Comparison of ENCODE assay signal across 26 cellular contexts in the genomic region with DNA sequence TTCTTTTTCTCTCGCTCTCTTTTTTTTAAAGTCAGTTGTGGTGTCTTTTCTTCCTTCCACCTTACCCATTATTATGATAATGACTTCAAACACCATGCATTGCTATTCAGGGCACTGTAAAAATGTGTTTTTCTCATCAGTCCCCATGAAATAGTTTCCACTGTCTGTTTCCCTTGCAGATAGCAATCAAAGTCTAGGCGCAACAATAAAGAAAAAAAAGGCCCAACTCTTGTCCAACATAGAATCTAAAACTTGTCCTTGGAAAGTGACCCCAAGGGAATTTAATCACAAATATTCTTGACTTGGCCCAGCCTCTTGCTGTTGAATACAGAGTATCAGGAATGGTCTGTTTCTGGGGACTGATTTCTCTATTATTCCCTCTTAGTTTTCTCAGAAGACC.
"Had no signal": no experiment of that assay in that cellular context is flagged by ENCODE, and none has a peak within 500 bp of the region (broad histone marks: within the 10 kb centered on the region; RNA-seq: fewer than 3 reads in every experiment).

No MANE protein-coding gene starts in this region.

- H3K27ac ChIP-seq: SJSA1 had no signal

- H3K36me3 ChIP-seq: MG63, SJSA1 had no signal

- ATAC-seq: activated CD8-positive, alpha-beta memory T cell treated with anti-CD3 and anti-CD28 coated beads, Interleukin-2, amount 10 ng/mL, durations not matched to agents 7 days and 5 days; activated naive CD4-positive, alpha-beta T cell treated with anti-CD3 and anti-CD28 coated beads, Interleukin-2, amount 50 U/mL, for 72 hours; activated naive CD8-positive, alpha-beta T cell treated with anti-CD3 and anti-CD28 coated beads, Interleukin-2, amount 50 U/mL, for 24 hours; Panc1; SK-N-SH treated with all-trans-retinoic acid at 6 μM for 48 hours had no signal

- H3K4me3 ChIP-seq: MG63, SJSA1 had no signal

- H3K27me3 ChIP-seq: MG63, SJSA1 had no signal

- H3K9me3 ChIP-seq: MG63, SJSA1 had no signal

- DNase-seq: activated CD4-positive, alpha-beta T cell treated with anti-CD3 and anti-CD28 coated beads for 1 hour; activated CD4-positive, alpha-beta T cell treated with anti-CD3 and anti-CD28 coated beads, Interleukin-2, amount 10 ng/mL, durations not matched to agents 24 days and 14 days; activated CD4-positive, alpha-beta T cell treated with anti-CD3 and anti-CD28 coated beads, Interleukin-2, amount 50 U/mL, for 48 hours; activated CD8-positive, alpha-beta memory T cell treated with anti-CD3 and anti-CD28 coated beads, Interleukin-2, amount 10 ng/mL, durations not matched to agents 7 days and 5 days; activated effector memory CD4-positive, alpha-beta T cell treated with Interleukin-2 at 50 U/mL for 16 hours; activated naive CD4-positive, alpha-beta T cell treated with Interleukin-2 at 50 U/mL for 16 hours; activated naive CD8-positive, alpha-beta T cell treated with anti-CD3 and anti-CD28 coated beads, Interleukin-2, amount 50 U/mL, for 24 hours; activated T-cell treated with anti-CD3 and anti-CD28 coated beads, Interleukin-2, amount 50 U/mL, for 24 hours; amygdala; MG63; MV-4-11; NCI-H1092 treated with DMSO at 0.1 percent for 48 hours; NCI-H1417 treated with DMSO at 0.1 percent for 48 hours; NCI-H1694 treated with DMSO at 0.1 percent for 48 hours; NCI-H2029 treated with DMSO at 0.1 percent for 48 hours; NCI-H345; NCI-H510A treated with DMSO at 0.1 percent for 48 hours; NK-92 treated with Interleukin-12 subunit alpha and Interleukin-12 subunit beta, amount 100 ng/mL, for 24 hours; OCI-M1; RPMI8226; SHP77; SW 1271 had no signal
